Comparison of ENCODE assay signal across 33 cellular contexts in the genomic region with DNA sequence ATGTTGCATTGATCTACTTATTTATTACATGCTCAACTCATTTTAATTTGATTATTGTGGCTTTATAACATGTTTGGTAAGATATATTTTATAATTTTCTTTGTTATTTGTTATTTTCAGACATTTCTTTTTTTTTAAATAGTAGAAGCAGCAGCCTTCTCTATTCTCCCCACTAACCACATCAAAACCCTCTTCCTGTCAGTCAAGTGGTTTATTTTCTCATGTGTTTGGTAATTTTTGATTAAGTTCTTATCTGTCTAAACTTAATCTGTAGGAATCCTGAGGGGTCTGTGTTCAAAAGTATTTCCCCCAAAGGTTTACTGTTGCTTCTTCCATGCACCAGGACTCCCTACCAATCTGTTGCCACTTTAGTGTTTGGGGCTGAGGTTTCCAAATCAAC.
"Had no signal": no experiment of that assay in that cellular context is flagged by ENCODE, and none has a peak within 500 bp of the region (broad histone marks: within the 10 kb centered on the region; RNA-seq: fewer than 3 reads in every experiment).

No MANE protein-coding gene starts in this region.

- ATAC-seq: activated CD4-positive, alpha-beta T cell treated with anti-CD3 and anti-CD28 coated beads for 36 hours; activated CD8-positive, alpha-beta memory T cell treated with anti-CD3 and anti-CD28 coated beads, Interleukin-2, amount 10 ng/mL, durations not matched to agents 7 days and 5 days; activated CD8-positive, alpha-beta T cell treated with anti-CD3 and anti-CD28 coated beads, Interleukin-2, amount 10 ng/mL, durations not matched to agents 7 days and 5 days; activated naive CD8-positive, alpha-beta T cell treated with anti-CD3 and anti-CD28 coated beads, Interleukin-2, amount 50 U/mL, for 24 hours; body of pancreas; foreskin keratinocyte; gastrocnemius medialis; heart left ventricle had no signal

- H3K4me3 ChIP-seq: adrenal gland, body of pancreas, coronary artery, dorsolateral prefrontal cortex, esophagus muscularis mucosa, gastrocnemius medialis, heart left ventricle had no signal

- H3K36me3 ChIP-seq: adrenal gland, esophagus muscularis mucosa, gastrocnemius medialis had no signal

- H3K27me3 Mint-ChIP-seq: activated CD4-positive, alpha-beta memory T cell treated with anti-CD3 and anti-CD28 coated beads for 36 hours; activated CD4-positive, alpha-beta T cell treated with anti-CD3 and anti-CD28 coated beads for 36 hours; activated CD4-positive, alpha-beta T cell treated with anti-CD3 and anti-CD28 coated beads, Interleukin-2, amount 10 ng/mL, durations not matched to agents 24 days and 14 days; activated CD8-positive, alpha-beta memory T cell treated with anti-CD3 and anti-CD28 coated beads, Interleukin-2, amount 10 ng/mL, durations not matched to agents 7 days and 5 days; activated naive CD4-positive, alpha-beta T cell treated with anti-CD3 and anti-CD28 coated beads, Interleukin-2, amount 50 U/mL, for 24 hours; activated naive CD8-positive, alpha-beta T cell treated with anti-CD3 and anti-CD28 coated beads for 36 hours; activated naive CD8-positive, alpha-beta T cell treated with anti-CD3 and anti-CD28 coated beads, Interleukin-2, amount 50 U/mL, for 24 hours; dendritic cell treated with granulocyte-macrophage colony-stimulating factor and Interleukin-4, amounts not matched to agents 40 ng/mL and 50 ng/mL, for 4 days had no signal

- H3K27ac Mint-ChIP-seq: activated CD4-positive, alpha-beta memory T cell treated with anti-CD3 and anti-CD28 coated beads for 36 hours; activated CD4-positive, alpha-beta T cell treated with anti-CD3 and anti-CD28 coated beads for 36 hours; activated CD4-positive, alpha-beta T cell treated with anti-CD3 and anti-CD28 coated beads, Interleukin-2, amount 10 ng/mL, durations not matched to agents 24 days and 14 days; activated CD8-positive, alpha-beta memory T cell treated with anti-CD3 and anti-CD28 coated beads, Interleukin-2, amount 10 ng/mL, durations not matched to agents 7 days and 5 days; activated CD8-positive, alpha-beta T cell treated with anti-CD3 and anti-CD28 coated beads, Interleukin-2, amount 10 ng/mL, durations not matched to agents 7 days and 5 days; activated naive CD4-positive, alpha-beta T cell treated with anti-CD3 and anti-CD28 coated beads for 36 hours; activated naive CD4-positive, alpha-beta T cell treated with anti-CD3 and anti-CD28 coated beads, Interleukin-2, amount 50 U/mL, for 24 hours; activated naive CD8-positive, alpha-beta T cell treated with anti-CD3 and anti-CD28 coated beads for 36 hours; activated naive CD8-positive, alpha-beta T cell treated with anti-CD3 and anti-CD28 coated beads, Interleukin-2, amount 50 U/mL, for 24 hours; activated T-helper 1 cell treated with anti-CD3 and anti-CD28 coated beads, Interleukin-12 subunit alpha, Interleukin-12 subunit beta, Interleukin-2, Interleukin-4 antibody, amounts not matched to agents 30 ng/mL and 10 ng/mL and 1 ng/mL, durations not matched to agents 14 hours and 24 hours and 36 hours; activated T-helper 2 cell treated with anti-CD3 and anti-CD28 coated beads, Interferon-gamma antibody, Interleukin-2, Interleukin-4, amounts not matched to agents 10 μg/mL and 5 μg/mL and 100 μg/mL, durations not matched to agents 14 hours and 24 hours and 36 hours; dendritic cell treated with granulocyte-macrophage colony-stimulating factor and Interleukin-4, amounts not matched to agents 40 ng/mL and 50 ng/mL, for 4 days had no signal

- H3K27ac ChIP-seq: adrenal gland, body of pancreas, coronary artery, dorsolateral prefrontal cortex, esophagus muscularis mucosa, foreskin keratinocyte, gastrocnemius medialis, heart left ventricle had no signal

- H3K4me3 Mint-ChIP-seq: activated CD4-positive, alpha-beta memory T cell treated with anti-CD3 and anti-CD28 coated beads for 36 hours; activated CD4-positive, alpha-beta T cell treated with anti-CD3 and anti-CD28 coated beads for 36 hours; activated CD4-positive, alpha-beta T cell treated with anti-CD3 and anti-CD28 coated beads, Interleukin-2, amount 10 ng/mL, durations not matched to agents 24 days and 14 days; activated CD8-positive, alpha-beta memory T cell treated with anti-CD3 and anti-CD28 coated beads, Interleukin-2, amount 10 ng/mL, durations not matched to agents 7 days and 5 days; activated CD8-positive, alpha-beta T cell treated with anti-CD3 and anti-CD28 coated beads, Interleukin-2, amount 10 ng/mL, durations not matched to agents 7 days and 5 days; activated naive CD4-positive, alpha-beta T cell treated with anti-CD3 and anti-CD28 coated beads for 36 hours; activated naive CD4-positive, alpha-beta T cell treated with anti-CD3 and anti-CD28 coated beads, Interleukin-2, amount 50 U/mL, for 24 hours; activated naive CD8-positive, alpha-beta T cell treated with anti-CD3 and anti-CD28 coated beads for 36 hours; activated naive CD8-positive, alpha-beta T cell treated with anti-CD3 and anti-CD28 coated beads, Interleukin-2, amount 50 U/mL, for 24 hours; activated T-helper 1 cell treated with anti-CD3 and anti-CD28 coated beads, Interleukin-12 subunit alpha, Interleukin-12 subunit beta, Interleukin-2, Interleukin-4 antibody, amounts not matched to agents 30 ng/mL and 10 ng/mL and 1 ng/mL, durations not matched to agents 14 hours and 24 hours and 36 hours; dendritic cell treated with granulocyte-macrophage colony-stimulating factor and Interleukin-4, amounts not matched to agents 40 ng/mL and 50 ng/mL, for 4 days had no signal

- H3K4me1 ChIP-seq: adrenal gland, body of pancreas, esophagus muscularis mucosa, foreskin keratinocyte, gastrocnemius medialis, heart left ventricle had no signal

- H3K9me3 Mint-ChIP-seq: activated CD4-positive, alpha-beta memory T cell treated with anti-CD3 and anti-CD28 coated beads for 36 hours; activated CD4-positive, alpha-beta T cell treated with anti-CD3 and anti-CD28 coated beads, Interleukin-2, amount 10 ng/mL, durations not matched to agents 24 days and 14 days; activated naive CD4-positive, alpha-beta T cell treated with anti-CD3 and anti-CD28 coated beads for 36 hours; activated naive CD4-positive, alpha-beta T cell treated with anti-CD3 and anti-CD28 coated beads, Interleukin-2, amount 50 U/mL, for 24 hours; activated naive CD8-positive, alpha-beta T cell treated with anti-CD3 and anti-CD28 coated beads for 36 hours; activated naive CD8-positive, alpha-beta T cell treated with anti-CD3 and anti-CD28 coated beads, Interleukin-2, amount 50 U/mL, for 24 hours; activated T-helper 1 cell treated with anti-CD3 and anti-CD28 coated beads, Interleukin-12 subunit alpha, Interleukin-12 subunit beta, Interleukin-2, Interleukin-4 antibody, amounts not matched to agents 30 ng/mL and 10 ng/mL and 1 ng/mL, durations not matched to agents 14 hours and 24 hours and 36 hours; activated T-helper 2 cell treated with anti-CD3 and anti-CD28 coated beads, Interferon-gamma antibody, Interleukin-2, Interleukin-4, amounts not matched to agents 10 μg/mL and 5 μg/mL and 100 μg/mL, durations not matched to agents 14 hours and 24 hours and 36 hours; dendritic cell treated with granulocyte-macrophage colony-stimulating factor and Interleukin-4, amounts not matched to agents 40 ng/mL and 50 ng/mL, for 4 days had no signal

- H3K27me3 ChIP-seq: adrenal gland, body of pancreas, dorsolateral prefrontal cortex, esophagus muscularis mucosa, foreskin keratinocyte, gastrocnemius medialis, heart left ventricle had no signal

- H3K9me3 ChIP-seq: adrenal gland, body of pancreas, esophagus muscularis mucosa, gastrocnemius medialis, heart left ventricle had no signal

- DNase-seq: activated CD4-positive, alpha-beta memory T cell treated with anti-CD3 and anti-CD28 coated beads for 36 hours; activated CD4-positive, alpha-beta T cell treated with anti-CD3 and anti-CD28 coated beads for 36 hours; activated CD4-positive, alpha-beta T cell treated with anti-CD3 and anti-CD28 coated beads, Interleukin-2, amount 10 ng/mL, durations not matched to agents 24 days and 14 days; activated CD4-positive, CD25-positive, alpha-beta regulatory T cell; activated CD4-positive, CD25-positive, alpha-beta regulatory T cell treated with anti-CD3 and anti-CD28 coated beads, Interleukin-2, amount 50 U/mL, for 72 hours; activated CD8-positive, alpha-beta memory T cell treated with anti-CD3 and anti-CD28 coated beads, Interleukin-2, amount 10 ng/mL, durations not matched to agents 7 days and 5 days; activated CD8-positive, alpha-beta memory T cell treated with anti-CD3 and anti-CD28 coated beads, Interleukin-2, amount 50 U/mL, for 4 hours; activated CD8-positive, alpha-beta T cell treated with anti-CD3 and anti-CD28 coated beads, Interleukin-2, amount 10 ng/mL, durations not matched to agents 7 days and 5 days; activated effector memory CD4-positive, alpha-beta T cell treated with anti-CD3 and anti-CD28 coated beads, Interleukin-2, amount 50 U/mL, for 16 hours; activated naive CD4-positive, alpha-beta T cell treated with anti-CD3 and anti-CD28 coated beads for 36 hours; activated naive CD8-positive, alpha-beta T cell treated with anti-CD3 and anti-CD28 coated beads for 36 hours; activated naive CD8-positive, alpha-beta T cell treated with anti-CD3 and anti-CD28 coated beads, Interleukin-2, amount 50 U/mL, for 24 hours; activated T-cell treated with anti-CD3 and anti-CD28 coated beads, Interleukin-2, amount 50 U/mL, for 1 hour; activated T-cell treated with anti-CD3 and anti-CD28 coated beads, Interleukin-2, amount 50 U/mL, for 48 hours; adrenal gland; amygdala; aorta; body of pancreas; caudate nucleus; cerebellar nuclear complex; dorsolateral prefrontal cortex; effector memory CD4-positive, alpha-beta T cell; erythroblast; foreskin keratinocyte; gastrocnemius medialis; glutamatergic neuron; heart left ventricle had no signal
